Comparison of ENCODE assay signal across 1 cellular context in genomic region chr9:2630158-2630557, GRCh38.
TF ChIP-seq lines count a peak whose summit lies in the region.

No MANE protein-coding gene starts in this region.

TF ChIP-seq in K562, 482 proteins besides CTCF, POLR2A, EP300 and RAD21 (continued from another document):
- TF ChIP-seq E2F1 (CRISPR knock-in tag; IDR thresholded peaks at IDR 0.05) (no peak), MAFK (IDR thresholded peaks at IDR 0.05; ENCODE audit: low read length) (peak; percentile 80), SMARCC2 (IDR thresholded peaks at IDR 0.05; ENCODE audit: low read depth) (no peak), CBFA2T3 (IDR thresholded peaks at IDR 0.05) (no peak), ZNF764 (CRISPR knock-in tag; IDR thresholded peaks at IDR 0.05; ENCODE audit: low read depth) (no peak), ESRRB (CRISPR knock-in tag; IDR thresholded peaks at IDR 0.05; ENCODE audit: borderline replicate concordance) (no peak), MAFF (IDR thresholded peaks at IDR 0.05; ENCODE audit: low read length) (peak; percentile 71), ZC3H8 (IDR thresholded peaks at IDR 0.05) (no peak), HMGXB4 (CRISPR knock-in tag; IDR thresholded peaks at IDR 0.05) (no peak)
